ENCODE assay signal across 8 cellular contexts in the genomic region with DNA sequence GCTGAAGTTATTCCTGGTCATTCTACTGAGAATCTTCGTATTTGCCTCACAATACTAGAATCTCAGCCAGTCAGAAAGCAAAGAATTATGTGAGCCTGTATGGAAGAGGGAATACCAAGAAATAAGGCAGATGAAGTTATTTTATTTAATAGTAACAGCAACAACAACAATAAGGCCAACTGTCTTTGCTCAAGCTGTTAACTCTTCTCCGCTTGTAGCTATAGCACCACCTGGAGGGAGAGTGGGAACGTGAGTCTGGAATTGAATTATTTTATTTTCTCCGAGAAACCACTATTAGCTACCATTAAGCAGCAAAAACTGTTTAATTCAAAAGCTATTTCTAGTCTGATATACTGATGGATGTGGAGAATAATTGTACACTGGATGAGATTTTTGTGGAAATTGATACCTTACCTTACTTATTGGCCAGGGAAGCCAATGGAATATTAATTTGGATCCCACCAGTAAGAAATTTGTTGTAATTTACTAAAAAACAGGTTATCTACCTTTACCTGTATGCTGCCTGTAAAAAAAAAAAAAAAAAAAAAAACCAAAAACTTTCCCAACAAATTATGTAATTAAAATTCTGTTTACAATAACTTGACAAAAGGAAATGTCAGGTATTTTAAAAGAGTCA. TPM values are rescaled to one million over a fixed set of nuclear protein-coding genes. Genes with fewer than 3 reads are reported as not detected.
DNase-seq lines count a peak whose midpoint lies in the region; ATAC-seq and TF ChIP-seq lines count a peak whose summit lies in the region.

No MANE protein-coding gene starts in this region.

- peak; percentile 81 for TF ChIP-seq CTCF in progenitor cell of endocrine pancreas (IDR thresholded peaks at IDR 0.05; ENCODE audit: unreplicated experiment)

- no peaks in the 10 kb centered on the region for H3K9me3 Mint-ChIP-seq in stimulated activated naive CD8-positive, alpha-beta T cell treated with anti-CD3 and anti-CD28 coated beads, Interleukin-15, amount 100 ng/mL, for 72 hours
- H3K9me3 Mint-ChIP-seq in activated CD4-positive, alpha-beta T cell treated with anti-CD3 and anti-CD28 coated beads, Interleukin-2, amount 10 ng/mL, durations not matched to agents 24 days and 14 days: no peaks in the 10 kb centered on the region
- peaks cover 1% of the 10 kb centered on the region for H3K9me3 Mint-ChIP-seq in progenitor cell of endocrine pancreas (ENCODE audit: low read depth)

- H3K27ac Mint-ChIP-seq in stimulated activated naive CD8-positive, alpha-beta T cell treated with anti-CD3 and anti-CD28 coated beads, Interleukin-15, amount 100 ng/mL, for 72 hours: no peak overlapping the region
- no peak overlapping the region for H3K27ac Mint-ChIP-seq in activated CD4-positive, alpha-beta T cell treated with anti-CD3 and anti-CD28 coated beads, Interleukin-2, amount 10 ng/mL, durations not matched to agents 24 days and 14 days
- no peak overlapping the region for H3K27ac Mint-ChIP-seq in progenitor cell of endocrine pancreas
- no peak overlapping the region for H3K27ac Mint-ChIP-seq in T-helper 17 cell

- intact Hi-C loops in activated CD4-positive, alpha-beta T cell treated with anti-CD3 and anti-CD28 coated beads, Interleukin-2, amount 10 ng/mL, durations not matched to agents 24 days and 14 days (cut with micrococcal nuclease): loop anchor here (2.0 kb wide), 1 partner anchor 292 kb away; no protein-coding TSS in a partner anchor

- no peak overlapping the region for H3K4me3 Mint-ChIP-seq in stimulated activated naive CD8-positive, alpha-beta T cell treated with anti-CD3 and anti-CD28 coated beads, Interleukin-15, amount 100 ng/mL, for 72 hours
- no peak overlapping the region for H3K4me3 Mint-ChIP-seq in activated CD4-positive, alpha-beta T cell treated with anti-CD3 and anti-CD28 coated beads, Interleukin-2, amount 10 ng/mL, durations not matched to agents 24 days and 14 days
- H3K4me3 Mint-ChIP-seq in progenitor cell of endocrine pancreas (ENCODE audit: low read depth) (no peak overlapping the region), T-helper 17 cell (no peak overlapping the region)

- H3K27me3 Mint-ChIP-seq in stimulated activated naive CD8-positive, alpha-beta T cell treated with anti-CD3 and anti-CD28 coated beads, Interleukin-15, amount 100 ng/mL, for 72 hours: no peaks in the 10 kb centered on the region
- H3K27me3 Mint-ChIP-seq in activated CD4-positive, alpha-beta T cell treated with anti-CD3 and anti-CD28 coated beads, Interleukin-2, amount 10 ng/mL, durations not matched to agents 24 days and 14 days: no peaks in the 10 kb centered on the region
- no peaks in the 10 kb centered on the region for H3K27me3 Mint-ChIP-seq in progenitor cell of endocrine pancreas
- H3K27me3 Mint-ChIP-seq in T-helper 17 cell: no peaks in the 10 kb centered on the region

- no peaks in the 10 kb centered on the region for H3K9me3 ChIP-seq in T-helper 17 cell (ENCODE audit: control insufficient read depth, low read length, poor library complexity, severe bottlenecking)

- H3K36me3 Mint-ChIP-seq in activated CD4-positive, alpha-beta T cell treated with anti-CD3 and anti-CD28 coated beads, Interleukin-2, amount 10 ng/mL, durations not matched to agents 24 days and 14 days (ENCODE audit: low read depth): peaks cover 20% of the 10 kb centered on the region
- H3K36me3 Mint-ChIP-seq in progenitor cell of endocrine pancreas (ENCODE audit: insufficient read depth) (peaks cover 14% of the 10 kb centered on the region), T-helper 17 cell (ENCODE audit: low read depth) (peaks cover 8% of the 10 kb centered on the region)

- no peak for ATAC-seq in stimulated activated naive CD8-positive, alpha-beta T cell treated with anti-CD3 and anti-CD28 coated beads, Interleukin-15, Interleukin-2, amounts not matched to agents 100 U/mL and 50 U/mL, for 24 hours
- ATAC-seq in stimulated activated naive CD8-positive, alpha-beta T cell treated with anti-CD3 and anti-CD28 coated beads, Interleukin-15, amount 100 ng/mL, for 72 hours: no peak
- ATAC-seq in HG02852 (IDR thresholded peaks at IDR 0.05; ENCODE audit: unreplicated experiment): no peak
- ATAC-seq in T-helper 17 cell: no peak

- H3K4me1 Mint-ChIP-seq in stimulated activated naive CD8-positive, alpha-beta T cell treated with anti-CD3 and anti-CD28 coated beads, Interleukin-15, amount 100 ng/mL, for 72 hours: no peaks in the 10 kb centered on the region
- H3K4me1 Mint-ChIP-seq in activated CD4-positive, alpha-beta T cell treated with anti-CD3 and anti-CD28 coated beads, Interleukin-2, amount 10 ng/mL, durations not matched to agents 24 days and 14 days: no peaks in the 10 kb centered on the region
- H3K4me1 Mint-ChIP-seq in progenitor cell of endocrine pancreas (ENCODE audit: low read depth) (peaks cover 8% of the 10 kb centered on the region), T-helper 17 cell (peaks cover 6% of the 10 kb centered on the region)

- DNase-seq in stimulated activated naive CD8-positive, alpha-beta T cell treated with anti-CD3 and anti-CD28 coated beads, Interleukin-15, Interleukin-2, amounts not matched to agents 100 U/mL and 50 U/mL, for 24 hours: peak; percentile 21
- no peak for DNase-seq in stimulated activated naive CD8-positive, alpha-beta T cell treated with anti-CD3 and anti-CD28 coated beads, Interleukin-15, amount 100 ng/mL, for 72 hours
- DNase-seq in NCI-H1417 (lab: John Stamatoyannopoulos, UW): peak; percentile 33 to 80 (median 35)
- DNase-seq in activated CD4-positive, alpha-beta T cell treated with anti-CD3 and anti-CD28 coated beads, Interleukin-2, amount 10 ng/mL, durations not matched to agents 24 days and 14 days: peak; percentile 63
- peak; percentile 52 for DNase-seq in glomerular visceral epithelial cell (ENCODE audit: extremely low spot score)
- DNase-seq in progenitor cell of endocrine pancreas (ENCODE audit: low spot score, unreplicated experiment): peak; percentile 15
- no peak for DNase-seq in T-helper 17 cell

RNA-seq across cellular contexts. Expression of a gene that starts 50.1 kb away (rescaled TPM):
- total RNA-seq in activated CD4-positive, alpha-beta T cell treated with anti-CD3 and anti-CD28 coated beads, Interleukin-2, amount 10 ng/mL, durations not matched to agents 24 days and 14 days: 14.6 and 16.5 TPM in 2 replicates
- 9.7 and 11.9 TPM in 2 replicates for total RNA-seq in progenitor cell of endocrine pancreas
- total RNA-seq in T-helper 17 cell: 1 to 10 TPM; 2.4 to 2.6 TPM

Comparison
In these comparisons a context has a peak if more than half of its experiments do, and no peak if none do; other contexts are left out.
1. DNase-seq: peak in stimulated activated naive CD8-positive, alpha-beta T cell treated with anti-CD3 and anti-CD28 coated beads, Interleukin-15, Interleukin-2, amounts not matched to agents 100 U/mL and 50 U/mL, for 24 hours (single experiment), NCI-H1417 (3 of 3), activated CD4-positive, alpha-beta T cell treated with anti-CD3 and anti-CD28 coated beads, Interleukin-2, amount 10 ng/mL, durations not matched to agents 24 days and 14 days (single experiment), glomerular visceral epithelial cell (single experiment) and progenitor cell of endocrine pancreas (single experiment); none in stimulated activated naive CD8-positive, alpha-beta T cell treated with anti-CD3 and anti-CD28 coated beads, Interleukin-15, amount 100 ng/mL, for 72 hours (0 of 2) and T-helper 17 cell (0 of 3).